ENCODE assay signal across 8 cellular contexts in the genomic region with DNA sequence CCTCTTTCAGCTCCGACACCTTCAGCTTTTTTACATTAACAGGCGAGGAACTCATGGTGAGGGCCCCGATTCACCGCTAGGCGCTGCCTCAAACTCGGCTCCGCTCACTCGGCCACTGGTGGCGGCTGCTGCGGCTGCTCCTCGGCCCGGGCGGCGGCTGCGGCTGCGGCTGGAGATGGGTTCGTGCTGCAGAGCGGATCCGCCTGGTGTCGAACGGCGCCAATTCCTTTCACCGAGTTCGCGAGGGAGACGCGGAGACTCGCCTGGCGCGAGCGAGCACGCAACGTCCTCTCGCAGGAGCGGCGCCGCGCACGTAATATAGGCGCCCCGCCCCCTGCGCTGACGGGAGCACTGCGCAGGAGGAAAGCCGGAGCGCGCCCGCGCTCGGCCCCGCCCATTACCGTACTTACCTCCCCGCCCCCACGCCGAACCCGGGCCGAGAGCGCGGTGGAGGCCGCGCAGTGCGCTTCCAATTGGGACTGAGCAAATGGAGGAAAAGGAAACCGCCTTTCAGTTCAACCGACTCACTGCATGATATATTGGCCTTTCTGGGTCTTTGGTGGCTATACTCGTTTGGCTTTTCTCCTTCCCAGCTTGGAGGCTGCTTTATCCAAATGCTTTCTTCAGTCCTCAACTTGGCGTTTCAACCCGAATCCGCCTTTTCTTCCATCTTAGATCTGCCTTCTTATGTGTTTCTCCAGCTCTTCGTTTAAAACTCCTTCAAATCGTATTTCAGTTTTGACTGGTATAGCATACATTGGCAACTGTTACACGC. TPM values are rescaled to one million over a fixed set of nuclear protein-coding genes. Genes with fewer than 3 reads are reported as not detected.
A peak's percentile ranks its signal among the peaks of the same experiment; 100 is the strongest.
DNase-seq lines count a peak whose midpoint lies in the region; ATAC-seq and TF ChIP-seq lines count a peak whose summit lies in the region.

A gene (minus strand): TSS at position 291 of the 775 bp plus-strand sequence. CDS start 236 bp downstream, at position 55.

- H3K9me3 ChIP-seq in CD4-positive, alpha-beta memory T cell (ENCODE audit: control insufficient read depth in 1 of 2, low read length in 2 of 2): no peaks in the 10 kb centered on the region
- no peaks in the 10 kb centered on the region for H3K9me3 ChIP-seq in right lobe of liver

- peak in 45 of 56 donors; percentile 11 to 58 (median 34) for TF ChIP-seq CTCF in dorsolateral prefrontal cortex (IDR thresholded peaks at IDR 0.05 in 54 of 56, conservative IDR thresholded peaks at IDR 0.05 in 2 of 56; ENCODE audit: low read depth in 1 of 56, partially characterized antibody in 56 of 56)
- peak in 3 of 4 donors; percentile 6 to 39 (median 8) for TF ChIP-seq CTCF in right lobe of liver (IDR thresholded peaks at IDR 0.05)

- peak; percentile 58 for ATAC-seq in GM19438 (IDR thresholded peaks at IDR 0.05; ENCODE audit: low read depth, unreplicated experiment)
- ATAC-seq in right lobe of liver: peak; percentile 84 to 93 (median 88)

- peaks cover 27 to 46% of the 10 kb centered on the region in 2 donors for H3K36me3 Mint-ChIP-seq in CD4-positive, alpha-beta memory T cell
- H3K36me3 Mint-ChIP-seq in activated CD4-positive, alpha-beta memory T cell treated with anti-CD3 and anti-CD28 coated beads for 36 hours: peaks cover 40% of the 10 kb centered on the region

- peaks cover 39% of the 10 kb centered on the region for H3K4me1 ChIP-seq in CD4-positive, alpha-beta memory T cell (ENCODE audit: insufficient read depth, low read length)
- peaks cover 0 to 35% (median 7%) of the 10 kb centered on the region in 4 donors for H3K4me1 ChIP-seq in right lobe of liver

- POLR2A ChIA-PET in CD4-positive, alpha-beta memory T cell (lab: Charles Lee; ENCODE audit: partially characterized antibody): interaction anchor here (0.7 to 25.4 kb wide), 23 partner anchors 10 to 1702 kb away, joined by 3 to 1465 read pairs (median 8); a partner anchor contains a TSS
- POLR2A ChIA-PET in activated CD4-positive, alpha-beta memory T cell treated with anti-CD3 and anti-CD28 coated beads for 36 hours (lab: Charles Lee): interaction anchor here (1.5 to 13.4 kb wide), 6 partner anchors 14 to 187 kb away, joined by 3 to 219 read pairs (median 27); a partner anchor contains a TSS

- peaks cover 29 to 70% (median 40%) of the 10 kb centered on the region in 4 donors for H3K4me1 Mint-ChIP-seq in CD4-positive, alpha-beta memory T cell
- peaks cover 38% of the 10 kb centered on the region for H3K4me1 Mint-ChIP-seq in activated CD4-positive, alpha-beta memory T cell treated with anti-CD3 and anti-CD28 coated beads for 36 hours (ENCODE audit: low read depth)

- WGBS in right lobe of liver (ENCODE audit: insufficient coverage, low coverage, low lambda C conversion rate, missing lambda C conversion rate): 0% methylated on average over 10 of the region's 71 CpGs

- peak within 1 kb of the TSS; percentile 64 to 77 for H3K4me3 ChIP-seq in CD4-positive, alpha-beta memory T cell (ENCODE audit: low read length in 2 of 2)
- H3K4me3 ChIP-seq in dorsolateral prefrontal cortex (peak within 1 kb of the TSS; percentile 73 to 100 (median 97)), right lobe of liver (peak within 1 kb of the TSS; percentile 80 to 90 (median 87))

- intact Hi-C loops in CD4-positive, alpha-beta memory T cell (cut with micrococcal nuclease): loop anchor here (1.0 to 10.0 kb wide), 9 partner anchors 54 to 1703 kb away; a partner anchor contains a TSS
- intact Hi-C loops in activated CD4-positive, alpha-beta memory T cell treated with anti-CD3 and anti-CD28 coated beads for 36 hours (cut with micrococcal nuclease): loop anchor here (1.0 to 5.0 kb wide), 6 partner anchors 29 to 1703 kb away; a partner anchor contains a TSS
- intact Hi-C loops in dorsolateral prefrontal cortex (cut with DNase I): loop anchor here (1.0 to 10.0 kb wide), 7 partner anchors 29 to 212 kb away; a partner anchor contains a TSS
- intact Hi-C loops in right lobe of liver (cut with DNase I): no loop called here

- peaks cover 0 to 1% of the 10 kb centered on the region in 2 donors for H3K27me3 Mint-ChIP-seq in CD4-positive, alpha-beta memory T cell
- no peaks in the 10 kb centered on the region for H3K27me3 Mint-ChIP-seq in activated CD4-positive, alpha-beta memory T cell treated with anti-CD3 and anti-CD28 coated beads for 36 hours

- H3K36me3 ChIP-seq in CD4-positive, alpha-beta memory T cell (ENCODE audit: insufficient read depth, low read length): peaks cover 17% of the 10 kb centered on the region
- H3K36me3 ChIP-seq in right lobe of liver: peaks cover 0 to 17% (median 11%) of the 10 kb centered on the region in 4 donors

- peak within 1 kb of the TSS; percentile 97 to 100 (median 99) for H3K27ac Mint-ChIP-seq in CD4-positive, alpha-beta memory T cell
- peak within 1 kb of the TSS; percentile 97 for H3K27ac Mint-ChIP-seq in activated CD4-positive, alpha-beta memory T cell treated with anti-CD3 and anti-CD28 coated beads for 36 hours

- peak; percentile 99 for TF ChIP-seq POLR2A in right lobe of liver (IDR thresholded peaks at IDR 0.05)

- peak within 1 kb of the TSS; percentile 99 for H3K27ac ChIP-seq in CD4-positive, alpha-beta memory T cell (ENCODE audit: low read depth, low read length)
- H3K27ac ChIP-seq in dorsolateral prefrontal cortex (peak within 1 kb of the TSS; percentile 92 to 100 (median 100)), right lobe of liver (peak within 1 kb of the TSS; percentile 99 to 100 (median 100))

- H3K9me3 Mint-ChIP-seq in CD4-positive, alpha-beta memory T cell: peaks cover 0 to 6% (median 0%) of the 10 kb centered on the region in 8 donors
- H3K9me3 Mint-ChIP-seq in activated CD4-positive, alpha-beta memory T cell treated with anti-CD3 and anti-CD28 coated beads for 36 hours: no peaks in the 10 kb centered on the region

- CTCF ChIA-PET in CD4-positive, alpha-beta memory T cell (lab: Charles Lee; ENCODE audit: partially characterized antibody): interaction anchor here (0.8 to 6.5 kb wide), 8 partner anchors 17 to 178 kb away, joined by 3 to 97 read pairs (median 18); a partner anchor contains a TSS
- CTCF ChIA-PET in activated CD4-positive, alpha-beta memory T cell treated with anti-CD3 and anti-CD28 coated beads for 36 hours (lab: Charles Lee): interaction anchor here (0.9 to 4.3 kb wide), 12 partner anchors 13 to 263 kb away, joined by 3 to 32 read pairs (median 4); a partner anchor contains a TSS

- H3K4me3 Mint-ChIP-seq in CD4-positive, alpha-beta memory T cell: peak within 1 kb of the TSS; percentile 86 to 97 (median 96)
- H3K4me3 Mint-ChIP-seq in activated CD4-positive, alpha-beta memory T cell treated with anti-CD3 and anti-CD28 coated beads for 36 hours: peak within 1 kb of the TSS; percentile 99

- H3K27me3 ChIP-seq in CD4-positive, alpha-beta memory T cell (ENCODE audit: insufficient read depth, low read length): no peaks in the 10 kb centered on the region
- no peaks in the 10 kb centered on the region for H3K27me3 ChIP-seq in dorsolateral prefrontal cortex
- no peaks in the 10 kb centered on the region for H3K27me3 ChIP-seq in right lobe of liver

- peak; percentile 94 to 98 (median 98) for DNase-seq in CD4-positive, alpha-beta memory T cell
- DNase-seq in HK-2 (ENCODE audit: unreplicated experiment) (peak; percentile 99), NCI-H82 treated with DMSO at 0.1 percent for 48 hours (lab: John Stamatoyannopoulos, UW; ENCODE audit: unreplicated experiment) (peak; percentile 94), dorsolateral prefrontal cortex (peak; percentile 92 to 98 (median 97)), right lobe of liver (peak; percentile 97 to 98 (median 98))
- DNase-seq in activated CD4-positive, alpha-beta memory T cell treated with anti-CD3 and anti-CD28 coated beads for 36 hours: peak; percentile 97
- peak; percentile 95 to 97 for DNase-seq in stimulated activated CD4-positive, alpha-beta T cell treated with anti-CD3 and anti-CD28 coated beads, Interleukin-4, amount 100 ng/mL, for 4 hours

RNA-seq across cellular contexts. Expression of the gene that starts here (rescaled TPM):
- 100 to 1,000 TPM; 370 to 385 TPM for total RNA-seq in CD4-positive, alpha-beta memory T cell
- 100 to 1,000 TPM; 126 to 357 TPM for polyA plus RNA-seq in CD4-positive, alpha-beta memory T cell
- 100 to 1,000 TPM; 410 to 421 TPM for total RNA-seq in activated CD4-positive, alpha-beta memory T cell treated with anti-CD3 and anti-CD28 coated beads for 36 hours
- 100 to 1,000 TPM; 196 to 344 (median 257) TPM for total RNA-seq in dorsolateral prefrontal cortex
- total RNA-seq in right lobe of liver: 100 to 1,000 TPM in 5 of 6 experiments, 10 to 100 TPM in 1; 73.3 to 183 (median 121) TPM

Comparison
In these comparisons a context has a peak if more than half of its experiments do, and no peak if none do; other contexts are left out.
1. Peak in every context shown above with its lines: DNase-seq, ATAC-seq, H3K4me3 ChIP-seq and H3K27ac ChIP-seq.
2. intact Hi-C loops: an anchor here in CD4-positive, alpha-beta memory T cell (1.0 to 10.0 kb wide), activated CD4-positive, alpha-beta memory T cell treated with anti-CD3 and anti-CD28 coated beads for 36 hours (1.0 to 5.0 kb wide) and dorsolateral prefrontal cortex (1.0 to 10.0 kb wide); none called in right lobe of liver.